ENCODE assay signal across 9 cellular contexts in the genomic region with DNA sequence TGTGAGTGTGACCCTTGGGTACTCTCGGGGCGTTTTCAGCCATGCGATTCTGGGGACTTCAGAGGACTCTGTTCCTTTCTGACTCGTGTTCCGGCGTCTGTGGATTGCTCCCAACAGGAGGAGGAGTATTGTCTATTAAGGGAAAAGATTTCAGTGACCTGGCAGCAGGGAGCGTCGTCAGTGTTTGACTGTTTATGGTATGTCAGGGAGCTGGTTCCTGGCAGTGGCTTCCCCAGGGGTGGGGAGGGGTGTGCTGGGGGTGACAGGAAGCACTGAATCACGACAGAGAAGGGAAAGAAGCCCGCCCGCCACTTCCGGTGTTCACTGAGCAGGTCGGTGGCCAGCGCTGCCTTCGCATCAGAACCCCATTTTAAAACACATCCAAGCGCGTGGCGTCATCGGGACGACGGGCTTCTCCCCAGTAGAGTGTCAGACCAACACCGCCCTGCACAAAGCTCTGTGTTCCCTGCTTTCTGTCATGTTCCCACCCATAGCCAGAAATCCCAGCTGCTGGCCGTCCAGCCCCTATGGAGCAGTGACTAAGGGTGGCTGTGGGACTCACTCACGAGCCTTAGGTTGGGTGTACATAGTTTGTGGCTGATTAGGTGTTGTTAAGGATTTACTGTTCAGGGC. TPM values are rescaled to one million over a fixed set of nuclear protein-coding genes. Genes with fewer than 3 reads are reported as not detected.
DNase-seq lines count a peak whose midpoint lies in the region; ATAC-seq and TF ChIP-seq lines count a peak whose summit lies in the region.
"Had no signal": no experiment of that assay in that cellular context is flagged by ENCODE, and none has a peak within 500 bp of the region (broad histone marks: within the 10 kb centered on the region; RNA-seq: fewer than 3 reads in every experiment).

No MANE protein-coding gene starts in this region.

- peaks cover 32% of the 10 kb centered on the region for H3K4me1 Mint-ChIP-seq in CD4-positive, alpha-beta T cell (ENCODE audit: low read depth)
- peaks cover 15% of the 10 kb centered on the region for H3K4me1 Mint-ChIP-seq in activated T-helper 17 cell treated with anti-CD3 and anti-CD28 coated beads, Interleukin-2, amount 50 U/mL, for 72 hours

- WGBS in smooth muscle cell (ENCODE audit: low lambda C conversion rate) = 21% methylated on average over 21 of the region's 24 CpGs

- H3K27ac ChIP-seq in CD4-positive, alpha-beta T cell (ENCODE audit: low read depth, low read length) = no peak overlapping the region
- H3K27ac ChIP-seq in left ventricle myocardium inferior (replicated peaks) (peak overlapping the region; percentile 89), smooth muscle cell (ENCODE audit: low read depth) (peak overlapping the region; percentile 96)

- no peaks in the 10 kb centered on the region for H3K36me3 Mint-ChIP-seq in CD4-positive, alpha-beta T cell (ENCODE audit: low read depth)
- peaks cover 4% of the 10 kb centered on the region for H3K36me3 Mint-ChIP-seq in activated T-helper 17 cell treated with anti-CD3 and anti-CD28 coated beads, Interleukin-2, amount 50 U/mL, for 72 hours (ENCODE audit: low read depth)

- peaks cover 87% of the 10 kb centered on the region for H3F3A ChIP-seq in smooth muscle cell (ENCODE audit: low read depth)

- POLR2A ChIA-PET in CD4-positive, alpha-beta T cell (lab: Charles Lee) = interaction anchor here (0.9 to 1.0 kb wide), 4 partner anchors 10 to 374 kb away, joined by 3 to 4 read pairs (median 3); no protein-coding TSS in a partner anchor

- peak; percentile 5 to 72 (median 42) for DNase-seq in CD4-positive, alpha-beta T cell
- peak; percentile 83 for DNase-seq in left ventricle myocardium inferior
- peak; percentile 58 for DNase-seq in smooth muscle cell (lab: John Stamatoyannopoulos, UW; ENCODE audit: unreplicated experiment)
- DNase-seq in Kasumi-1 (lab: John Stamatoyannopoulos, UW) = no peak
- DNase-seq in amygdala (lab: John Stamatoyannopoulos, UW) = no peak
- no peak for DNase-seq in NCI-H1436 (lab: John Stamatoyannopoulos, UW)

- intact Hi-C loops in CD4-positive, alpha-beta T cell (cut with DNase I, micrococcal nuclease) = no loop called here
- intact Hi-C loops in left ventricle myocardium inferior (cut with micrococcal nuclease) = no loop called here

- no peaks in the 10 kb centered on the region for H3K27me3 ChIP-seq in CD4-positive, alpha-beta T cell (ENCODE audit: control insufficient read depth, insufficient read depth, low read length)
- H3K27me3 ChIP-seq in left ventricle myocardium inferior (ENCODE audit: low read depth) (no peaks in the 10 kb centered on the region), smooth muscle cell (ENCODE audit: low read depth) (no peaks in the 10 kb centered on the region)

- H4K20me1 ChIP-seq in smooth muscle cell (ENCODE audit: low read depth) = peaks cover 98% of the 10 kb centered on the region

- peak overlapping the region; percentile 72 for H3K4me2 ChIP-seq in smooth muscle cell

- no peaks in the 10 kb centered on the region for H3K9me3 ChIP-seq in CD4-positive, alpha-beta T cell (ENCODE audit: control insufficient read depth, low read length)
- H3K9me3 ChIP-seq in left ventricle myocardium inferior (replicated peaks) = no peaks in the 10 kb centered on the region
- no peaks in the 10 kb centered on the region for H3K9me3 ChIP-seq in smooth muscle cell (replicated peaks; ENCODE audit: low read depth)

- peaks cover 78% of the 10 kb centered on the region for H3K4me1 ChIP-seq in left ventricle myocardium inferior
- peaks cover 61% of the 10 kb centered on the region for H3K4me1 ChIP-seq in smooth muscle cell (ENCODE audit: low read depth)

- peaks cover 95% of the 10 kb centered on the region for H3K79me2 ChIP-seq in smooth muscle cell (ENCODE audit: low read depth)

- no peak overlapping the region for H2AFZ ChIP-seq in smooth muscle cell (ENCODE audit: low read depth)

- no peaks in the 10 kb centered on the region for H3K9me3 Mint-ChIP-seq in CD4-positive, alpha-beta T cell
- H3K9me3 Mint-ChIP-seq in activated T-helper 17 cell treated with anti-CD3 and anti-CD28 coated beads, Interleukin-2, amount 50 U/mL, for 72 hours = no peaks in the 10 kb centered on the region

- peak overlapping the region; percentile 81 for H3K9ac ChIP-seq in smooth muscle cell (ENCODE audit: low read depth)

- H3K27me3 Mint-ChIP-seq in CD4-positive, alpha-beta T cell = no peaks in the 10 kb centered on the region
- peaks cover 28% of the 10 kb centered on the region for H3K27me3 Mint-ChIP-seq in activated T-helper 17 cell treated with anti-CD3 and anti-CD28 coated beads, Interleukin-2, amount 50 U/mL, for 72 hours
- H3K27me3 Mint-ChIP-seq: brain had no signal

- H3K27ac Mint-ChIP-seq in CD4-positive, alpha-beta T cell = peak overlapping the region; percentile 70
- peak overlapping the region; percentile 83 for H3K27ac Mint-ChIP-seq in activated T-helper 17 cell treated with anti-CD3 and anti-CD28 coated beads, Interleukin-2, amount 50 U/mL, for 72 hours

- H3K4me3 Mint-ChIP-seq in CD4-positive, alpha-beta T cell = peak overlapping the region; percentile 80
- H3K4me3 Mint-ChIP-seq in activated T-helper 17 cell treated with anti-CD3 and anti-CD28 coated beads, Interleukin-2, amount 50 U/mL, for 72 hours = peak overlapping the region; percentile 69
- H3K4me3 Mint-ChIP-seq: brain had no signal

- peak; percentile 91 for ATAC-seq in CD4-positive, alpha-beta T cell (ENCODE audit: poor library complexity)
- ATAC-seq in HG03354 (IDR thresholded peaks at IDR 0.05; ENCODE audit: poor library complexity, severe bottlenecking, unreplicated experiment) = peak; percentile 63
- peak; percentile 90 for ATAC-seq in activated T-helper 17 cell treated with anti-CD3 and anti-CD28 coated beads, Interleukin-2, amount 50 U/mL, for 72 hours (replicated peaks)

- no peak for TF ChIP-seq CTCF in CD4-positive, alpha-beta T cell (IDR thresholded peaks at IDR 0.05)
- TF ChIP-seq CTCF in left ventricle myocardium inferior (IDR thresholded peaks at IDR 0.05; ENCODE audit: borderline replicate concordance) (no peak), smooth muscle cell (IDR thresholded peaks at IDR 0.05; ENCODE audit: borderline replicate concordance, insufficient read depth, poor library complexity, severe bottlenecking) (no peak)

- peak overlapping the region; percentile 41 for H3K4me3 ChIP-seq in left ventricle myocardium inferior
- no peak overlapping the region for H3K4me3 ChIP-seq in smooth muscle cell

- CTCF ChIA-PET in CD4-positive, alpha-beta T cell (lab: Charles Lee) = no interaction called here

- H3K36me3 ChIP-seq in left ventricle myocardium inferior (no peaks in the 10 kb centered on the region), smooth muscle cell (ENCODE audit: low read depth) (peaks cover 1% of the 10 kb centered on the region)

RNA-seq across cellular contexts. Expression of a gene that starts 33.8 kb away (rescaled TPM):
- not detected for total RNA-seq in CD4-positive, alpha-beta T cell
- under 1 TPM in 1 of 2 donors, not detected in 1; 0.56 TPM for total RNA-seq in activated T-helper 17 cell treated with anti-CD3 and anti-CD28 coated beads, Interleukin-2, amount 50 U/mL, for 72 hours
- 117 TPM for total RNA-seq in left ventricle myocardium inferior
- 1,456 and 1,535 TPM in 2 replicates for total RNA-seq in smooth muscle cell
- polyA plus RNA-seq in smooth muscle cell = 2,012 and 2,786 TPM in 2 replicates

RNA-seq across cellular contexts. Expression of a gene that starts 34.0 kb away (rescaled TPM):
- under 1 TPM; 0.08 to 0.16 TPM for total RNA-seq in CD4-positive, alpha-beta T cell
- not detected for total RNA-seq in activated T-helper 17 cell treated with anti-CD3 and anti-CD28 coated beads, Interleukin-2, amount 50 U/mL, for 72 hours
- total RNA-seq in left ventricle myocardium inferior = 120 TPM
- 4,372 and 5,353 TPM in 2 replicates for total RNA-seq in smooth muscle cell
- 1,844 and 2,409 TPM in 2 replicates for polyA plus RNA-seq in smooth muscle cell

Comparison
In these comparisons a context has a peak if more than half of its experiments do, and no peak if none do; other contexts are left out.
1. DNase-seq: peak in CD4-positive, alpha-beta T cell (10 of 10), left ventricle myocardium inferior (single experiment) and smooth muscle cell (single experiment); none in Kasumi-1 (0 of 2), amygdala (0 of 56) and NCI-H1436 (single experiment).
2. RNA of a gene that starts 33.8 kb away (total RNA-seq): 1,456 to 1,535 TPM in smooth muscle cell and 117 TPM in left ventricle myocardium inferior (single experiment); 0.56 TPM in activated T-helper 17 cell treated with anti-CD3 and anti-CD28 coated beads, Interleukin-2, amount 50 U/mL, for 72 hours and not detected in CD4-positive, alpha-beta T cell; every median in the first group is over 10 times any median in the second.
3. RNA of a gene that starts 34.0 kb away (total RNA-seq): 4,372 to 5,353 TPM in smooth muscle cell and 120 TPM in left ventricle myocardium inferior (single experiment); 0.08 to 0.16 TPM in CD4-positive, alpha-beta T cell and not detected in activated T-helper 17 cell treated with anti-CD3 and anti-CD28 coated beads, Interleukin-2, amount 50 U/mL, for 72 hours; every median in the first group is over 100 times any median in the second.
4. Peak in every context shown above with its lines, with median percentiles within 50 percentile points of each other: ATAC-seq.